In the genomic region with DNA sequence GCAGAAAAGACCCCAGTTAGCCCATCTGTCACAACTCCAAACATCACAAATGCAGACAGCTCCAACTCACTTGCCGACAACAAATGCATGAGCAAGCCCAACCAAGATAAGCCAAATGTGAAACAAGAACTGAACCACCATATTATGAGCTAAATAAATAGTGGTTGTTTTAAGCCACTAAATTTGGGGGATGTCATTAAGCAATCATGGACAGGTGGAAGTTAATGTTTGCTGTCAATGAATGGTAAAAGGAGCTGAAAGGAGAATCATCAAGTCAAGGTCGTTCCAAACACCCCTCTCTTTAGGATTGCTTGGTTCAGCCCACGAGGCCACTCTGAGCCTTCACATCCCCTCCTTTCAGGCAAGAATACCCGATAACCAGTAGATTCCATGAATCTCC, we compare ENCODE assay signal across 23 cellular contexts.
DNase-seq lines count a peak whose midpoint lies in the region; ATAC-seq lines count a peak whose summit lies in the region.
"Had no signal": no experiment of that assay in that cellular context is flagged by ENCODE, and none has a peak within 500 bp of the region (broad histone marks: within the 10 kb centered on the region; RNA-seq: fewer than 3 reads in every experiment).

No MANE protein-coding gene starts in this region.

- peak overlapping the region; percentile 27 for H3K4me3 ChIP-seq in iPS-20b (ENCODE audit: low read length)
- H3K4me3 ChIP-seq: ascending aorta, GM12878, mucosa of descending colon, skin epidermis, thoracic aorta had no signal

- H3K9ac ChIP-seq in iPS-20b (ENCODE audit: low read depth, low read length): no peak overlapping the region; the same call in 1 of the 2 replicates

- peak; percentile 76 for DNase-seq in NCI-H748 (lab: John Stamatoyannopoulos, UW; ENCODE audit: unreplicated experiment)
- DNase-seq in NCI-H748 treated with DMSO at 0.1 percent for 48 hours (lab: John Stamatoyannopoulos, UW): no peak
- peak; percentile 37 for DNase-seq in NCI-H774 (lab: John Stamatoyannopoulos, UW)
- DNase-seq in stimulated activated CD4-positive, alpha-beta T cell treated with anti-CD3 and anti-CD28 coated beads, Interleukin-4, amount 100 ng/mL, for 4 hours: no peak
- no peak for DNase-seq in stimulated activated CD4-positive, alpha-beta T cell treated with anti-CD3 and anti-CD28 coated beads, Interleukin-4, amount 100 ng/mL, for 1 hour
- no peak for DNase-seq in central memory CD4-positive, alpha-beta T cell
- DNase-seq: 8988T; activated CD4-positive, alpha-beta T cell treated with anti-CD3 and anti-CD28 coated beads, Interleukin-2, amount 10 ng/mL, durations not matched to agents 7 days and 5 days; CD8-positive, alpha-beta T cell; cerebellar nuclear complex; DMS53; mucosa of descending colon; NK-92 treated with Interleukin-12 subunit alpha and Interleukin-12 subunit beta, amount 100 ng/mL, for 24 hours; stimulated activated naive CD4-positive, alpha-beta T cell; T-helper 2 cell had no signal

- H3K4me1 ChIP-seq in iPS-20b (ENCODE audit: insufficient read depth, low read length): peaks cover 10% of the 10 kb centered on the region; the same call in 1 of the 2 replicates
- H3K4me1 ChIP-seq: ascending aorta had no signal

- H3K27ac ChIP-seq in iPS-20b (ENCODE audit: low read length): no peak overlapping the region
- H3K27ac ChIP-seq: ascending aorta, skin epidermis, thoracic aorta, VCaP had no signal

- no peaks in the 10 kb centered on the region for H3K27me3 ChIP-seq in iPS-20b (ENCODE audit: insufficient read depth, low read length)
- H3K27me3 ChIP-seq: ascending aorta had no signal

- H3K9me3 ChIP-seq in iPS-20b (ENCODE audit: insufficient read depth, low read depth, low read length): peaks cover 4% of the 10 kb centered on the region; the same call in 1 of the 2 replicates
- H3K9me3 ChIP-seq: ascending aorta, mucosa of descending colon, thoracic aorta had no signal

- ATAC-seq in HG02759 (IDR thresholded peaks at IDR 0.05; ENCODE audit: unreplicated experiment): no peak
- ATAC-seq: activated naive CD4-positive, alpha-beta T cell treated with anti-CD3 and anti-CD28 coated beads, Interleukin-2, amount 50 U/mL, for 72 hours; CD8-positive, alpha-beta T cell; GM12878; mucosa of descending colon had no signal

- H3K36me3 ChIP-seq in iPS-20b (ENCODE audit: insufficient read depth, low read depth, low read length): no peaks in the 10 kb centered on the region
- H3K36me3 ChIP-seq: ascending aorta, thoracic aorta had no signal

Comparison
In these comparisons a context has a peak if more than half of its experiments do, and no peak if none do; other contexts are left out.
1. DNase-seq: peak in NCI-H748 (single experiment) and NCI-H774 (single experiment); none in NCI-H748 treated with DMSO at 0.1 percent for 48 hours (single experiment), stimulated activated CD4-positive, alpha-beta T cell treated with anti-CD3 and anti-CD28 coated beads, Interleukin-4, amount 100 ng/mL, for 4 hours (0 of 2), stimulated activated CD4-positive, alpha-beta T cell treated with anti-CD3 and anti-CD28 coated beads, Interleukin-4, amount 100 ng/mL, for 1 hour (single experiment) and central memory CD4-positive, alpha-beta T cell (single experiment).